Comparison of ENCODE assay signal across 12 cellular contexts in genomic region chr12:122350444-122350843, GRCh38.
A peak's percentile ranks its signal among the peaks of the same experiment; 100 is the strongest.
DNase-seq lines count a peak whose midpoint lies in the region; ATAC-seq and TF ChIP-seq lines count a peak whose summit lies in the region.
"Had no signal": no experiment of that assay in that cellular context is flagged by ENCODE, and none has a peak within 500 bp of the region (broad histone marks: within the 10 kb centered on the region; RNA-seq: fewer than 3 reads in every experiment).

No MANE protein-coding gene starts in this region.

- H3K9me3 Mint-ChIP-seq in WTC11 = no peaks in the 10 kb centered on the region
- H3K9me3 Mint-ChIP-seq: CD14-positive monocyte; memory B cell; stimulated activated naive B cell treated with anti-CD40 and anti-IgM and Interleukin-4, amounts not matched to agents 10 μg/mL and 1 μg/mL and 100 μg/mL, for 72 hours had no signal

- peak overlapping the region; percentile 82 for H3K27ac Mint-ChIP-seq in WTC11
- H3K27ac Mint-ChIP-seq: CD14-positive monocyte, memory B cell had no signal

- H3K4me1 ChIP-seq in osteoblast (ENCODE audit: insufficient read depth, low read length) = peaks cover 15% of the 10 kb centered on the region

- no peak overlapping the region for H3K4me3 Mint-ChIP-seq in WTC11
- H3K4me3 Mint-ChIP-seq: CD14-positive monocyte; memory B cell; stimulated activated naive B cell treated with anti-CD40 and anti-IgM and Interleukin-4, amounts not matched to agents 10 μg/mL and 1 μg/mL and 100 μg/mL, for 72 hours had no signal

- TF ChIP-seq CTCF in WTC11 (IDR thresholded peaks at IDR 0.05) (no peak), fibroblast of the aortic adventitia (IDR thresholded peaks at IDR 0.05; ENCODE audit: insufficient read depth, low read length) (peak; percentile 63), osteoblast (IDR thresholded peaks at IDR 0.05; ENCODE audit: extremely low read depth, low read depth, low read length) (peak; percentile 45)

- CTCF ChIA-PET in WTC11 (lab: Charles Lee) = no interaction called here

- H3K27me3 ChIP-seq in osteoblast (ENCODE audit: insufficient read depth, low read length) = no peaks in the 10 kb centered on the region

- peak; percentile 82 for DNase-seq in AG20443 (ENCODE audit: low spot score)
- no peak for DNase-seq in WTC11 (ENCODE audit: low spot score)
- DNase-seq in fibroblast of the aortic adventitia (ENCODE audit: low read depth) = peak; percentile 98
- peak; percentile 87 for DNase-seq in osteoblast (ENCODE audit: insufficient read length, low spot score, missing footprints)
- DNase-seq in DMS79 treated with DMSO at 0.1 percent for 48 hours (lab: John Stamatoyannopoulos, UW) = no peak
- no peak for DNase-seq in NCI-H187 (lab: John Stamatoyannopoulos, UW)
- DNase-seq in COLO829 (ENCODE audit: low spot score) = no peak
- no peak for DNase-seq in GM19240 (ENCODE audit: insufficient read length, low spot score)
- DNase-seq: NCI-H1048; stimulated activated naive B cell treated with anti-CD40 and anti-IgM and Interleukin-4, amounts not matched to agents 10 μg/mL and 1 μg/mL and 100 μg/mL, for 72 hours had no signal

- H3K4me3 ChIP-seq in fibroblast of the aortic adventitia (ENCODE audit: low read depth, low read length) = no peak overlapping the region
- H3K4me3 ChIP-seq in osteoblast (ENCODE audit: insufficient read depth, low read length) = no peak overlapping the region

- no peak overlapping the region for H3K4me2 ChIP-seq in osteoblast (ENCODE audit: insufficient read depth, low read length)

- H3K9me3 ChIP-seq in osteoblast (ENCODE audit: low read depth, low read length) = no peaks in the 10 kb centered on the region

- no peaks in the 10 kb centered on the region for H3K79me2 ChIP-seq in osteoblast (ENCODE audit: insufficient read depth, low read length)

- peak overlapping the region; percentile 19 for H3K27ac ChIP-seq in osteoblast (ENCODE audit: low read depth, low read length)

- ATAC-seq in WTC11 = no peak
- ATAC-seq: stimulated activated naive B cell treated with anti-CD40 and anti-IgM and Interleukin-4, amounts not matched to agents 10 μg/mL and 1 μg/mL and 100 μg/mL, for 72 hours had no signal

- POLR2A ChIA-PET in WTC11 (lab: Charles Lee) = no interaction called here

- H4K20me1 ChIP-seq in osteoblast (ENCODE audit: insufficient read depth, low read length) = peaks cover 2% of the 10 kb centered on the region

- H2AFZ ChIP-seq in osteoblast (ENCODE audit: low read length) = no peak overlapping the region

- no peaks in the 10 kb centered on the region for H3K27me3 Mint-ChIP-seq in WTC11 (ENCODE audit: low read depth)
- H3K27me3 Mint-ChIP-seq: memory B cell; stimulated activated naive B cell treated with anti-CD40 and anti-IgM and Interleukin-4, amounts not matched to agents 10 μg/mL and 1 μg/mL and 100 μg/mL, for 72 hours had no signal

- peaks cover 59% of the 10 kb centered on the region for H3K36me3 ChIP-seq in osteoblast (ENCODE audit: insufficient read depth, low read length)

- H3K36me3 Mint-ChIP-seq in WTC11 = peaks cover 6% of the 10 kb centered on the region

- H3K4me1 Mint-ChIP-seq in WTC11 = no peaks in the 10 kb centered on the region
- H3K4me1 Mint-ChIP-seq: CD14-positive monocyte; memory B cell; stimulated activated naive B cell treated with anti-CD40 and anti-IgM and Interleukin-4, amounts not matched to agents 10 μg/mL and 1 μg/mL and 100 μg/mL, for 72 hours had no signal

TF ChIP-seq in WTC11, 78 proteins besides CTCF, POLR2A, EP300 and RAD21:
- TF ChIP-seq AR (CRISPR knock-in tag; IDR thresholded peaks at IDR 0.05) = no peak
- TF ChIP-seq ZNF512 (CRISPR knock-in tag; IDR thresholded peaks at IDR 0.05; ENCODE audit: borderline replicate concordance) = no peak
- TF ChIP-seq SMAD4 (CRISPR knock-in tag; IDR thresholded peaks at IDR 0.05) = no peak
- TF ChIP-seq GRHL2 (CRISPR knock-in tag; IDR thresholded peaks at IDR 0.05; ENCODE audit: insufficient replicate concordance, severe bottlenecking) = no peak
- TF ChIP-seq RELA (CRISPR knock-in tag; IDR thresholded peaks at IDR 0.05; ENCODE audit: borderline replicate concordance) = no peak
- no peak for TF ChIP-seq ZNF532 (CRISPR knock-in tag; IDR thresholded peaks at IDR 0.05; ENCODE audit: borderline replicate concordance)

Comparison
In these comparisons a context has a peak if more than half of its experiments do, and no peak if none do; other contexts are left out.
1. DNase-seq: peak in AG20443 (single experiment), fibroblast of the aortic adventitia (single experiment) and osteoblast (single experiment); none in WTC11 (single experiment), DMS79 treated with DMSO at 0.1 percent for 48 hours (single experiment), NCI-H187 (0 of 2), COLO829 (single experiment) and GM19240 (single experiment).